In the genomic region with DNA sequence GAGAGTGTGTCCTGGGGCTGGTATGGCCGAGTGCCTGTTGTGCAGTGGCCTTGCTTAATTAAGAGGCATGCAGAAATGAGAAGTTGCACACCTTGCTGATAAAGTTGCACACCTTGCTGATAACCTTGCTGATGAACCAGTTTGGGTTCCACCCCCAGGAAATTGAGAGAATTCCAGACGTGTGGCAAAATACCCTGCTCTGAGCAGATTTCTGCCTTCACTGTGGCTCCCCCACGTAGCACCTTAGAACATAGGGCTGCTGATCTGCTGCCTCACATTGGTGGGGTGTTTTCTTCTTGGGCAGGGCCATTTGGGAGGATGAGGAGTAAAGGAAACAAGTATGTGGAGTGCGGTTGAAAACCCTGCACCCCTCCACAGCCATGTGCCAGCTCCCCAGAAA, we compare ENCODE assay signal across 8 cellular contexts.
"Had no signal": no experiment of that assay in that cellular context is flagged by ENCODE, and none has a peak within 500 bp of the region (broad histone marks: within the 10 kb centered on the region; RNA-seq: fewer than 3 reads in every experiment).

No MANE protein-coding gene starts in this region.

- ATAC-seq: GM12878 had no signal

- H3K4me3 ChIP-seq: GM12878 had no signal

- FAIRE-seq: G401.6, GM12878, GM12891, GM12892, GM18507, GM19239 had no signal

- DNase-seq: GDM1, GF-D8 had no signal
